11 cellular contexts compared by ENCODE assay signal in the genomic region with DNA sequence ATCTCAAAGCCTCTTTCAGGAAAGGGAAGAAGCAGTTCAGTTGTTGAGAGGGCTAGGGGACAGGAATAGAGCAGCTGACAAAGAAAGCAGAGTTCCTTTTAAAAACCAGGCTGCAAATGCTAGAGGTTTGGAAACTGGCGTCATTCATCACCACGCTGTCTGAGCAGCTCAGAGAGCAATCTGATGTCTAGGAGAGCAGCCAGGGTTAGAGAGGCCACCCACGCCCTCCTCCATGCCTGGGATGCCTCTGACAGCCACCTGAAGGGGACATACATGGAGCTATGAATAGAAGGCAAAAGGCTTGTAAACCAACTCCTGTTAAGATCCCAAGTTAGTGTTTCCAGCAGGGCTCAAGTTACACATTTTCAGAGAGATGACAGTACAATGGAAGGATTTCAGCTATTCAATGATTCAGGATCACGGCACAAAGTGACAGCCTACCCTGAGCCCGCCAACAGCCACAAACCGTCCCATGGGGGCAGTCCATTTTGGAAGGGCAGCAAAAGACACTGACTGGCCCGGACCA. TPM values are rescaled to one million over a fixed set of nuclear protein-coding genes. Genes with fewer than 3 reads are reported as not detected.
A peak's percentile ranks its signal among the peaks of the same experiment; 100 is the strongest.
DNase-seq lines count a peak whose midpoint lies in the region; ATAC-seq and TF ChIP-seq lines count a peak whose summit lies in the region.
"Had no signal": no experiment of that assay in that cellular context is flagged by ENCODE, and none has a peak within 500 bp of the region (broad histone marks: within the 10 kb centered on the region; RNA-seq: fewer than 3 reads in every experiment).

No MANE protein-coding gene starts in this region.

- H3K27ac Mint-ChIP-seq in naive thymus-derived CD4-positive, alpha-beta T cell: peak overlapping the region in 1 of 9 donors; percentile 65
- no peak overlapping the region for H3K27ac Mint-ChIP-seq in activated naive CD8-positive, alpha-beta T cell treated with anti-CD3 and anti-CD28 coated beads, Interleukin-2, amount 50 U/mL, for 24 hours
- H3K27ac Mint-ChIP-seq: activated CD8-positive, alpha-beta T cell treated with anti-CD3 and anti-CD28 coated beads for 36 hours had no signal

- DNase-seq in HAP-1 (ENCODE audit: low spot score in 2 of 2) (peak; percentile 84 to 93), left ventricle myocardium inferior (no peak), smooth muscle cell (lab: John Stamatoyannopoulos, UW; ENCODE audit: unreplicated experiment) (no peak), germinal center (ENCODE audit: low spot score) (no peak), H7 (no peak)
- no peak for DNase-seq in naive thymus-derived CD4-positive, alpha-beta T cell
- DNase-seq in activated naive CD8-positive, alpha-beta T cell treated with anti-CD3 and anti-CD28 coated beads, Interleukin-2, amount 50 U/mL, for 24 hours: no peak
- DNase-seq: activated CD8-positive, alpha-beta T cell treated with anti-CD3 and anti-CD28 coated beads for 36 hours; ovary had no signal

- H3K79me2 ChIP-seq in smooth muscle cell (ENCODE audit: low read depth): peaks cover 84% of the 10 kb centered on the region

- no peaks in the 10 kb centered on the region for H3K27me3 ChIP-seq in HAP-1 (ENCODE audit: low read depth)
- H3K27me3 ChIP-seq in left ventricle myocardium inferior (ENCODE audit: low read depth): no peaks in the 10 kb centered on the region
- no peaks in the 10 kb centered on the region for H3K27me3 ChIP-seq in smooth muscle cell (ENCODE audit: low read depth)
- no peaks in the 10 kb centered on the region for H3K27me3 ChIP-seq in H7 (ENCODE audit: control insufficient read depth, insufficient read depth, low read length)
- no peaks in the 10 kb centered on the region for H3K27me3 ChIP-seq in naive thymus-derived CD4-positive, alpha-beta T cell (ENCODE audit: control insufficient read depth in 2 of 2, insufficient read depth in 2 of 2, low read length in 2 of 2)
- H3K27me3 ChIP-seq: ovary had no signal

- peaks cover 17% of the 10 kb centered on the region for H3K36me3 ChIP-seq in HAP-1 (replicated peaks)
- peaks cover 7% of the 10 kb centered on the region for H3K36me3 ChIP-seq in left ventricle myocardium inferior
- no peaks in the 10 kb centered on the region for H3K36me3 ChIP-seq in smooth muscle cell (ENCODE audit: low read depth)
- H3K36me3 ChIP-seq in H7 (replicated peaks; ENCODE audit: control insufficient read depth, insufficient read depth, low read length): peaks cover 5% of the 10 kb centered on the region; the same call in 1 of the 2 replicates
- peaks cover 0 to 57% (median 3%) of the 10 kb centered on the region in 3 experiments for H3K36me3 ChIP-seq in naive thymus-derived CD4-positive, alpha-beta T cell (ENCODE audit: control insufficient read depth in 2 of 3, insufficient read depth in 3 of 3, low read length in 3 of 3)
- H3K36me3 ChIP-seq: ovary had no signal

- H4K20me1 ChIP-seq in smooth muscle cell (ENCODE audit: low read depth): peaks cover 97% of the 10 kb centered on the region

- H3K27me3 Mint-ChIP-seq in naive thymus-derived CD4-positive, alpha-beta T cell: no peaks in the 10 kb centered on the region
- H3K27me3 Mint-ChIP-seq in activated naive CD8-positive, alpha-beta T cell treated with anti-CD3 and anti-CD28 coated beads, Interleukin-2, amount 50 U/mL, for 24 hours: no peaks in the 10 kb centered on the region
- H3K27me3 Mint-ChIP-seq: activated CD8-positive, alpha-beta T cell treated with anti-CD3 and anti-CD28 coated beads for 36 hours; central memory CD8-positive, alpha-beta T cell had no signal

- no peak overlapping the region for H2AFZ ChIP-seq in smooth muscle cell (ENCODE audit: low read depth)

- H3K36me3 Mint-ChIP-seq in naive thymus-derived CD4-positive, alpha-beta T cell: peaks cover 0 to 22% (median 7%) of the 10 kb centered on the region in 5 donors
- H3K36me3 Mint-ChIP-seq in activated naive CD8-positive, alpha-beta T cell treated with anti-CD3 and anti-CD28 coated beads, Interleukin-2, amount 50 U/mL, for 24 hours (ENCODE audit: low read depth): peaks cover 25% of the 10 kb centered on the region

- POLR2A ChIA-PET in naive thymus-derived CD4-positive, alpha-beta T cell (lab: Charles Lee): interaction anchor here (0.5 to 1.4 kb wide), 3 partner anchors 12 to 1191 kb away, joined by 3 to 5 read pairs (median 3); partner anchors contain the start of gene RAB5C

- H3K27ac ChIP-seq in angular gyrus (ENCODE audit: low read depth, low read length): peak overlapping the region; percentile 19
- peak overlapping the region; percentile 56 for H3K27ac ChIP-seq in left ventricle myocardium inferior (replicated peaks)
- peak overlapping the region; percentile 77 for H3K27ac ChIP-seq in smooth muscle cell (ENCODE audit: low read depth)
- no peak overlapping the region for H3K27ac ChIP-seq in naive thymus-derived CD4-positive, alpha-beta T cell (ENCODE audit: low read depth, low read length)
- H3K27ac ChIP-seq: ovary had no signal

- WGBS in smooth muscle cell (ENCODE audit: low lambda C conversion rate): 57% methylated on average over 7 of the region's 7 CpGs

- H3K4me3 Mint-ChIP-seq in naive thymus-derived CD4-positive, alpha-beta T cell: peak overlapping the region in 4 of 10 donors; percentile 1 to 41 (median 29)
- no peak overlapping the region for H3K4me3 Mint-ChIP-seq in activated naive CD8-positive, alpha-beta T cell treated with anti-CD3 and anti-CD28 coated beads, Interleukin-2, amount 50 U/mL, for 24 hours
- H3K4me3 Mint-ChIP-seq: activated CD8-positive, alpha-beta T cell treated with anti-CD3 and anti-CD28 coated beads for 36 hours; central memory CD8-positive, alpha-beta T cell had no signal

- H3K4me1 ChIP-seq in HAP-1: peaks cover 20% of the 10 kb centered on the region
- H3K4me1 ChIP-seq in left ventricle myocardium inferior: peaks cover 61% of the 10 kb centered on the region
- H3K4me1 ChIP-seq in smooth muscle cell (ENCODE audit: low read depth): no peaks in the 10 kb centered on the region
- no peaks in the 10 kb centered on the region for H3K4me1 ChIP-seq in naive thymus-derived CD4-positive, alpha-beta T cell (ENCODE audit: control insufficient read depth in 2 of 2, insufficient read depth in 2 of 2, low read length in 2 of 2)

- CTCF ChIA-PET in naive thymus-derived CD4-positive, alpha-beta T cell (lab: Charles Lee): interaction anchor here (0.6 kb wide), 1 partner anchor 1693 kb away, joined by 6 read pairs; no protein-coding TSS in a partner anchor

- peaks cover 0 to 1% (median 0%) of the 10 kb centered on the region in 11 donors for H3K9me3 Mint-ChIP-seq in naive thymus-derived CD4-positive, alpha-beta T cell
- no peaks in the 10 kb centered on the region for H3K9me3 Mint-ChIP-seq in activated naive CD8-positive, alpha-beta T cell treated with anti-CD3 and anti-CD28 coated beads, Interleukin-2, amount 50 U/mL, for 24 hours
- H3K9me3 Mint-ChIP-seq: activated CD8-positive, alpha-beta T cell treated with anti-CD3 and anti-CD28 coated beads for 36 hours; central memory CD8-positive, alpha-beta T cell had no signal

- H3K4me3 ChIP-seq in HAP-1 (no peak overlapping the region), left ventricle myocardium inferior (no peak overlapping the region), smooth muscle cell (no peak overlapping the region), H7 (ENCODE audit: insufficient read depth, low read depth, low read length) (no peak overlapping the region)
- H3K4me3 ChIP-seq in naive thymus-derived CD4-positive, alpha-beta T cell (ENCODE audit: low read length): no peak overlapping the region
- H3K4me3 ChIP-seq: ovary had no signal

- in situ Hi-C loops in HAP-1 (cut with MboI; ENCODE audit: low sequenced_read_pairs): no loop called here

- ATAC-seq in naive thymus-derived CD4-positive, alpha-beta T cell: no peak
- ATAC-seq in activated naive CD8-positive, alpha-beta T cell treated with anti-CD3 and anti-CD28 coated beads, Interleukin-2, amount 50 U/mL, for 24 hours: no peak
- ATAC-seq: activated CD8-positive, alpha-beta T cell treated with anti-CD3 and anti-CD28 coated beads for 36 hours had no signal

- H3F3A ChIP-seq in smooth muscle cell (ENCODE audit: low read depth): peaks cover 14% of the 10 kb centered on the region

- H3K9me3 ChIP-seq in HAP-1 (no peaks in the 10 kb centered on the region), left ventricle myocardium inferior (replicated peaks) (no peaks in the 10 kb centered on the region), smooth muscle cell (replicated peaks; ENCODE audit: low read depth) (no peaks in the 10 kb centered on the region)
- H3K9me3 ChIP-seq in naive thymus-derived CD4-positive, alpha-beta T cell (ENCODE audit: control insufficient read depth in 2 of 3, low read length in 3 of 3): no peaks in the 10 kb centered on the region
- H3K9me3 ChIP-seq: ovary had no signal

- H3K4me2 ChIP-seq in smooth muscle cell: peak overlapping the region; percentile 42

- peaks cover 20 to 69% (median 51%) of the 10 kb centered on the region in 7 donors for H3K4me1 Mint-ChIP-seq in naive thymus-derived CD4-positive, alpha-beta T cell
- H3K4me1 Mint-ChIP-seq in activated naive CD8-positive, alpha-beta T cell treated with anti-CD3 and anti-CD28 coated beads, Interleukin-2, amount 50 U/mL, for 24 hours: peaks cover 13% of the 10 kb centered on the region

- no peak overlapping the region for H3K9ac ChIP-seq in smooth muscle cell (ENCODE audit: low read depth)

- no peak for TF ChIP-seq CTCF in left ventricle myocardium inferior (IDR thresholded peaks at IDR 0.05; ENCODE audit: borderline replicate concordance)
- TF ChIP-seq CTCF in smooth muscle cell (IDR thresholded peaks at IDR 0.05; ENCODE audit: borderline replicate concordance, insufficient read depth, poor library complexity, severe bottlenecking): no peak

- intact Hi-C loops in left ventricle myocardium inferior (cut with micrococcal nuclease): no loop called here
- intact Hi-C loops in naive thymus-derived CD4-positive, alpha-beta T cell (cut with micrococcal nuclease): no loop called here

RNA-seq across cellular contexts. Expression of gene RAB5C, which starts 12.4 kb away (rescaled TPM):
- 38.6 TPM for total RNA-seq in left ventricle myocardium inferior
- 92.8 and 113 TPM in 2 replicates for total RNA-seq in smooth muscle cell
- 152 and 158 TPM in 2 replicates for polyA plus RNA-seq in smooth muscle cell
- 82.9 and 91.4 TPM in 2 replicates for total RNA-seq in H7 (2014; rRNA removed; shearing (Covaris generic))
- 10 to 100 TPM; 72.0 to 95.2 (median 75.4) TPM for total RNA-seq in naive thymus-derived CD4-positive, alpha-beta T cell
- polyA plus RNA-seq in naive thymus-derived CD4-positive, alpha-beta T cell: 10 to 100 TPM; 56.6 to 63.2 TPM

RNA-seq across cellular contexts. Expression of gene HSPB9, which starts 19.8 kb away (rescaled TPM):
- total RNA-seq in left ventricle myocardium inferior: not detected
- not detected in 2 replicates for total RNA-seq in smooth muscle cell
- 0.39 and 1.0 TPM in 2 replicates for polyA plus RNA-seq in smooth muscle cell
- 0.10 and 0.22 TPM in 2 replicates for total RNA-seq in H7 (2014; rRNA removed; shearing (Covaris generic))
- total RNA-seq in naive thymus-derived CD4-positive, alpha-beta T cell: under 1 TPM in 2 of 5 experiments, not detected in 3; 0.12 to 0.16 TPM
- polyA plus RNA-seq in naive thymus-derived CD4-positive, alpha-beta T cell: under 1 TPM in 1 of 2 donors, not detected in 1; 0.10 TPM

RNA-seq across cellular contexts. Expression of gene KAT2A, which starts 21.3 kb away (rescaled TPM):
- total RNA-seq in left ventricle myocardium inferior: 25.7 TPM
- 15.6 and 17.1 TPM in 2 replicates for total RNA-seq in smooth muscle cell
- polyA plus RNA-seq in smooth muscle cell: 25.3 and 29.5 TPM in 2 replicates
- 24.8 and 26.0 TPM in 2 replicates for total RNA-seq in H7 (2014; rRNA removed; shearing (Covaris generic))
- total RNA-seq in naive thymus-derived CD4-positive, alpha-beta T cell: 10 to 100 TPM; 39.6 to 71.1 (median 49.1) TPM
- polyA plus RNA-seq in naive thymus-derived CD4-positive, alpha-beta T cell: 10 to 100 TPM in 1 of 2 donors, 1 to 10 TPM in 1; 6.6 to 12.0 TPM

RNA-seq across cellular contexts. Expression of gene DHX58, which starts 29.9 kb away (rescaled TPM):
- 3.1 TPM for total RNA-seq in left ventricle myocardium inferior
- total RNA-seq in smooth muscle cell: 1.0 and 4.2 TPM in 2 replicates
- 0.67 TPM in 1 of 2 replicates, not detected in the other for polyA plus RNA-seq in smooth muscle cell
- total RNA-seq in H7 (2014; rRNA removed; shearing (Covaris generic)): 1.2 and 5.6 TPM in 2 replicates
- total RNA-seq in naive thymus-derived CD4-positive, alpha-beta T cell: 10 to 100 TPM; 36.0 to 80.5 (median 53.5) TPM
- 10 to 100 TPM; 10.1 to 24.7 TPM for polyA plus RNA-seq in naive thymus-derived CD4-positive, alpha-beta T cell

RNA-seq across cellular contexts. Expression of gene KCNH4, which starts 38.5 kb away (rescaled TPM):
- total RNA-seq in left ventricle myocardium inferior: 0.16 TPM
- not detected in 2 replicates for total RNA-seq in smooth muscle cell
- not detected in 2 replicates for polyA plus RNA-seq in smooth muscle cell
- total RNA-seq in H7 (2014; rRNA removed; shearing (Covaris generic)): 0.10 TPM in 1 of 2 replicates, not detected in the other
- total RNA-seq in naive thymus-derived CD4-positive, alpha-beta T cell: under 1 TPM in 3 of 5 experiments, not detected in 2; 0.12 to 0.24 (median 0.16) TPM
- polyA plus RNA-seq in naive thymus-derived CD4-positive, alpha-beta T cell: under 1 TPM in 1 of 2 donors, not detected in 1; 0.07 TPM

Comparison
In these comparisons a context has a peak if more than half of its experiments do, and no peak if none do; other contexts are left out.
1. DNase-seq: peak in HAP-1 (2 of 2); none in left ventricle myocardium inferior (single experiment), smooth muscle cell (single experiment), germinal center (single experiment), H7 (single experiment), naive thymus-derived CD4-positive, alpha-beta T cell (0 of 9) and activated naive CD8-positive, alpha-beta T cell treated with anti-CD3 and anti-CD28 coated beads, Interleukin-2, amount 50 U/mL, for 24 hours (single experiment).